20 cellular contexts compared by ENCODE assay signal in the genomic region with DNA sequence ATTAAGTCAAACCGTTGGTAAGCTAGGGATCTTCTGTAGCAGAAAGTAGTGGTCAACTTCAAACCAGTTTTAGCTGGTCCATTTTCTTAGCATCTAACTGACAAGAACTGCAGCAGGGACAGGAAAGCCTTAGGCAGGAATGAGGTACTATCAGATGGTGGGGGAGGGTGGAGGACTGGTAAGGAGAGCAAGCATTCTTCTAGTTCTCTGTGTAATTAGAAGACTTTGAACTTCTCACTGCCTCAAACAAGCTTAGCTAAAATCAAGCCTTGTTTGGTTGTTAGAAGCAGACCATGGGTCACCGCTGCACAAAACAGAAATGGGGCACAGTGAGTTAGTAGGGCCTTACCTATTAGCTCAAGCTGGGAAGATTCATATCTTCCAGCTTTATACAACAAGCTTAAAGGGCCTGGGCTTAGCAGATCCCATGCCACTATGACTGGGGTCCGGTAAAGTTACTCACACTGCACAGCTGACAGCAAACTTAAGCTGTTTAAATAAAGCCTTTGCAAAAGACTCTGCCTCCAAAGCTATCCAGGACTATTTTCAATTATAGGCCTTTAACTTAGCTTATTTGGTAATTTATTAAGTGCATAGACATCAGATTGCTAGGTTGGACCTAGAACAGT.
DNase-seq lines count a peak whose midpoint lies in the region; ATAC-seq lines count a peak whose summit lies in the region.
"Had no signal": no experiment of that assay in that cellular context is flagged by ENCODE, and none has a peak within 500 bp of the region (broad histone marks: within the 10 kb centered on the region; RNA-seq: fewer than 3 reads in every experiment).

No MANE protein-coding gene starts in this region.

- H3K27me3 ChIP-seq in BLaER1: no peaks in the 10 kb centered on the region
- H3K27me3 ChIP-seq: foreskin keratinocyte, pancreas had no signal

- no peak overlapping the region for H3K4me3 ChIP-seq in BLaER1
- H3K4me3 ChIP-seq: HAP-1, pancreas, skin epidermis, thoracic aorta had no signal

- peaks cover 46% of the 10 kb centered on the region for H4K20me1 ChIP-seq in BLaER1

- H3K9ac ChIP-seq in BLaER1: no peak overlapping the region

- H3K4me1 ChIP-seq in BLaER1: peaks cover 21% of the 10 kb centered on the region
- H3K4me1 ChIP-seq: HAP-1, pancreas had no signal

- peak overlapping the region; percentile 49 for H3K4me2 ChIP-seq in BLaER1

- DNase-seq in ELF-1 (ENCODE audit: low read depth, low spot score): peak; percentile 54
- peak; percentile 30 for DNase-seq in OCI-M1 (lab: John Stamatoyannopoulos, UW)
- DNase-seq in islet precursor cell: peak; percentile 86
- no peak for DNase-seq in activated CD8-positive, alpha-beta memory T cell treated with anti-CD3 and anti-CD28 coated beads for 24 hours
- DNase-seq in NCI-H748 treated with DMSO at 0.1 percent for 48 hours (lab: John Stamatoyannopoulos, UW): no peak
- DNase-seq: activated naive CD4-positive, alpha-beta T cell treated with anti-CD3 and anti-CD28 coated beads, Interleukin-2, amount 50 U/mL, for 16 hours; cortex of kidney; foreskin keratinocyte; NCI-H1436 treated with DMSO at 0.1 percent for 48 hours; pancreas; Right ventricle myocardium superior; stimulated activated CD4-positive, alpha-beta T cell treated with anti-CD3 and anti-CD28 coated beads, Interleukin-4, amount 100 ng/mL, for 4 hours; stimulated activated CD8-positive, alpha-beta memory T cell treated with anti-CD3 and anti-CD28 coated beads, Interleukin-4, amount 100 ng/mL, for 48 hours; T-helper 1 cell had no signal

- peaks cover 34% of the 10 kb centered on the region for H3K36me3 ChIP-seq in BLaER1
- H3K36me3 ChIP-seq: HAP-1, pancreas had no signal

- H3K9me3 ChIP-seq in BLaER1: peaks cover 33% of the 10 kb centered on the region
- H3K9me3 ChIP-seq: pancreas had no signal

- no peak for ATAC-seq in GM21576 (IDR thresholded peaks at IDR 0.05; ENCODE audit: unreplicated experiment)
- ATAC-seq in HG02610 (IDR thresholded peaks at IDR 0.05; ENCODE audit: unreplicated experiment): no peak
- ATAC-seq: foreskin keratinocyte, pancreas had no signal

- H3K27ac ChIP-seq in BLaER1: no peak overlapping the region
- H3K27ac ChIP-seq: foreskin keratinocyte, pancreas, skin epidermis, thoracic aorta had no signal

Comparison
In these comparisons a context has a peak if more than half of its experiments do, and no peak if none do; other contexts are left out.
1. DNase-seq: peak in ELF-1 (single experiment), OCI-M1 (single experiment) and islet precursor cell (single experiment); none in activated CD8-positive, alpha-beta memory T cell treated with anti-CD3 and anti-CD28 coated beads for 24 hours (single experiment) and NCI-H748 treated with DMSO at 0.1 percent for 48 hours (single experiment).